Comparison of ENCODE assay signal across 11 cellular contexts in genomic region chr22:31243339-31244043, GRCh38. TPM values are rescaled to one million over a fixed set of nuclear protein-coding genes. Genes with fewer than 3 reads are reported as not detected.
A peak's percentile ranks its signal among the peaks of the same experiment; 100 is the strongest.
DNase-seq lines count a peak whose midpoint lies in the region; ATAC-seq and TF ChIP-seq lines count a peak whose summit lies in the region.
"Had no signal": no experiment of that assay in that cellular context is flagged by ENCODE, and none has a peak within 500 bp of the region (broad histone marks: within the 10 kb centered on the region; RNA-seq: fewer than 3 reads in every experiment).

No MANE protein-coding gene starts in this region.

- peaks cover 7% of the 10 kb centered on the region; the same call in 1 of the 2 replicates for H3K36me3 ChIP-seq in SJCRH30
- H3K36me3 ChIP-seq in colonic mucosa: no peaks in the 10 kb centered on the region

- POLR2A ChIA-PET in naive thymus-derived CD8-positive, alpha-beta T cell (lab: Charles Lee): interaction anchor here (0.6 to 2.6 kb wide), 2 partner anchors 48 to 50 kb away, joined by 4 to 5 read pairs; partner anchors contain the start of gene PIK3IP1

- intact Hi-C loops in colonic mucosa (cut with DNase I): no loop called here

- peaks cover 19 to 38% (median 22%) of the 10 kb centered on the region in 4 donors for H3K4me1 Mint-ChIP-seq in naive thymus-derived CD8-positive, alpha-beta T cell

- in situ Hi-C loops in GM13976 (cut with MboI; ENCODE audit: low sequenced_read_pairs, unreplicated experiment): no loop called here

- H3K9me3 Mint-ChIP-seq in naive thymus-derived CD8-positive, alpha-beta T cell: no peaks in the 10 kb centered on the region
- H3K9me3 Mint-ChIP-seq: CD4-positive, alpha-beta memory T cell; stimulated activated naive CD8-positive, alpha-beta T cell treated with anti-CD3 and anti-CD28 coated beads, Interleukin-15, amount 100 ng/mL, for 72 hours had no signal

- H3K36me3 Mint-ChIP-seq in naive thymus-derived CD8-positive, alpha-beta T cell: peaks cover 0 to 1% (median under 1%) of the 10 kb centered on the region in 3 donors

- no peaks in the 10 kb centered on the region for H3K9me3 ChIP-seq in SJCRH30 (replicated peaks)
- H3K9me3 ChIP-seq in colonic mucosa: no peaks in the 10 kb centered on the region

- DNase-seq in Daoy (ENCODE audit: low read depth): peak; percentile 37
- peak; percentile 31 to 39 for DNase-seq in SJCRH30
- DNase-seq in renal cortical epithelial cell (ENCODE audit: low read depth): peak; percentile 87
- DNase-seq in GM13976 (ENCODE audit: low spot score): no peak
- DNase-seq in naive thymus-derived CD8-positive, alpha-beta T cell: no peak
- DNase-seq in colonic mucosa: no peak
- DNase-seq: activated CD8-positive, alpha-beta T cell treated with anti-CD3 and anti-CD28 coated beads, Interleukin-2, amount 10 ng/mL, durations not matched to agents 7 days and 5 days; CD4-positive, alpha-beta memory T cell; stimulated activated naive CD8-positive, alpha-beta T cell treated with anti-CD3 and anti-CD28 coated beads, Interleukin-15, amount 100 ng/mL, for 72 hours had no signal

- H3K27ac ChIP-seq in SJCRH30: peak overlapping the region; percentile 92
- H3K27ac ChIP-seq in colonic mucosa: no peak overlapping the region

- H3K27me3 Mint-ChIP-seq in naive thymus-derived CD8-positive, alpha-beta T cell: no peaks in the 10 kb centered on the region
- H3K27me3 Mint-ChIP-seq: CD4-positive, alpha-beta memory T cell; stimulated activated naive CD8-positive, alpha-beta T cell treated with anti-CD3 and anti-CD28 coated beads, Interleukin-15, amount 100 ng/mL, for 72 hours had no signal

- no peak for TF ChIP-seq CTCF in GM13976 (IDR thresholded peaks at IDR 0.05; ENCODE audit: borderline replicate concordance, control extremely low read depth, extremely low read depth, insufficient read depth, missing control alignments)
- TF ChIP-seq CTCF in colonic mucosa (IDR thresholded peaks at IDR 0.05): no peak

- H3K4me3 Mint-ChIP-seq in naive thymus-derived CD8-positive, alpha-beta T cell: no peak overlapping the region
- H3K4me3 Mint-ChIP-seq: activated CD8-positive, alpha-beta T cell treated with anti-CD3 and anti-CD28 coated beads, Interleukin-2, amount 10 ng/mL, durations not matched to agents 7 days and 5 days; CD4-positive, alpha-beta memory T cell; stimulated activated naive CD8-positive, alpha-beta T cell treated with anti-CD3 and anti-CD28 coated beads, Interleukin-15, amount 100 ng/mL, for 72 hours had no signal

- H3K4me1 ChIP-seq in SJCRH30 (peaks cover 28% of the 10 kb centered on the region), colonic mucosa (peaks cover 6% of the 10 kb centered on the region)

- H3K27me3 ChIP-seq in SJCRH30 (no peaks in the 10 kb centered on the region), colonic mucosa (no peaks in the 10 kb centered on the region)

- ATAC-seq in esophagus mucosa (peak; percentile 86), GM21367 (IDR thresholded peaks at IDR 0.05; ENCODE audit: unreplicated experiment) (no peak)
- no peak for ATAC-seq in naive thymus-derived CD8-positive, alpha-beta T cell
- ATAC-seq: activated CD8-positive, alpha-beta T cell treated with anti-CD3 and anti-CD28 coated beads, Interleukin-2, amount 10 ng/mL, durations not matched to agents 7 days and 5 days; stimulated activated naive CD8-positive, alpha-beta T cell treated with anti-CD3 and anti-CD28 coated beads, Interleukin-15, amount 100 ng/mL, for 72 hours had no signal

- no peak overlapping the region for H3K4me3 ChIP-seq in SJCRH30
- H3K4me3 ChIP-seq in colonic mucosa: no peak overlapping the region

- H3K9ac ChIP-seq in colonic mucosa (ENCODE audit: low read depth in 2 of 2, low read length in 2 of 2): no peak overlapping the region

- peak overlapping the region in 1 of 10 donors; percentile 37 for H3K27ac Mint-ChIP-seq in naive thymus-derived CD8-positive, alpha-beta T cell
- H3K27ac Mint-ChIP-seq: activated CD8-positive, alpha-beta T cell treated with anti-CD3 and anti-CD28 coated beads, Interleukin-2, amount 10 ng/mL, durations not matched to agents 7 days and 5 days; stimulated activated naive CD8-positive, alpha-beta T cell treated with anti-CD3 and anti-CD28 coated beads, Interleukin-15, amount 100 ng/mL, for 72 hours had no signal

RNA-seq across cellular contexts. Expression of gene LIMK2, which starts 31.4 kb away (rescaled TPM):
- 20.7 and 25.1 TPM in 2 replicates for total RNA-seq in Daoy (2014; rRNA removed; shearing (Covaris generic))
- total RNA-seq in SJCRH30 (2014; rRNA removed; shearing (Covaris generic)): 20.8 and 28.5 TPM in 2 replicates
- total RNA-seq in esophagus mucosa (88.0 TPM), renal cortical epithelial cell (54.5 and 106 TPM in 2 replicates), colonic mucosa (100 to 1,000 TPM in 1 of 2 donors, 10 to 100 TPM in 1; 88.0 to 109 TPM)
- 10 to 100 TPM; 20.7 to 26.5 TPM for total RNA-seq in naive thymus-derived CD8-positive, alpha-beta T cell
- polyA plus RNA-seq in naive thymus-derived CD8-positive, alpha-beta T cell: 10 to 100 TPM in 2 of 3 donors, 1 to 10 TPM in 1; 7.4 to 21.0 (median 12.7) TPM

RNA-seq across cellular contexts. Expression of gene PIK3IP1, which starts 48.8 kb away (rescaled TPM):
- total RNA-seq in Daoy (2014; rRNA removed; shearing (Covaris generic)): 0.09 and 0.69 TPM in 2 replicates
- total RNA-seq in SJCRH30 (2014; rRNA removed; shearing (Covaris generic)): 0.47 and 0.51 TPM in 2 replicates
- total RNA-seq in esophagus mucosa (5.8 TPM), renal cortical epithelial cell (28.5 and 30.9 TPM in 2 replicates), colonic mucosa (10 to 100 TPM in 1 of 2 donors, 1 to 10 TPM in 1; 8.4 to 15.1 TPM)
- total RNA-seq in naive thymus-derived CD8-positive, alpha-beta T cell: 100 to 1,000 TPM; 730 to 741 TPM
- 100 to 1,000 TPM; 530 to 963 (median 585) TPM for polyA plus RNA-seq in naive thymus-derived CD8-positive, alpha-beta T cell

Comparison
In these comparisons a context has a peak if more than half of its experiments do, and no peak if none do; other contexts are left out.
1. DNase-seq: peak in Daoy (single experiment), SJCRH30 (2 of 2) and renal cortical epithelial cell (single experiment); none in GM13976 (single experiment), naive thymus-derived CD8-positive, alpha-beta T cell (0 of 10) and colonic mucosa (single experiment).
2. RNA of gene PIK3IP1, which starts 48.8 kb away (total RNA-seq): 730 to 741 TPM in naive thymus-derived CD8-positive, alpha-beta T cell; 28.5 to 30.9 TPM in renal cortical epithelial cell, 8.4 to 15.1 TPM in colonic mucosa, 5.8 TPM in esophagus mucosa (single experiment), 0.09 to 0.69 TPM in Daoy and 0.47 to 0.51 TPM in SJCRH30; every median in the first group is over 10 times any median in the second.